In the genomic region with DNA sequence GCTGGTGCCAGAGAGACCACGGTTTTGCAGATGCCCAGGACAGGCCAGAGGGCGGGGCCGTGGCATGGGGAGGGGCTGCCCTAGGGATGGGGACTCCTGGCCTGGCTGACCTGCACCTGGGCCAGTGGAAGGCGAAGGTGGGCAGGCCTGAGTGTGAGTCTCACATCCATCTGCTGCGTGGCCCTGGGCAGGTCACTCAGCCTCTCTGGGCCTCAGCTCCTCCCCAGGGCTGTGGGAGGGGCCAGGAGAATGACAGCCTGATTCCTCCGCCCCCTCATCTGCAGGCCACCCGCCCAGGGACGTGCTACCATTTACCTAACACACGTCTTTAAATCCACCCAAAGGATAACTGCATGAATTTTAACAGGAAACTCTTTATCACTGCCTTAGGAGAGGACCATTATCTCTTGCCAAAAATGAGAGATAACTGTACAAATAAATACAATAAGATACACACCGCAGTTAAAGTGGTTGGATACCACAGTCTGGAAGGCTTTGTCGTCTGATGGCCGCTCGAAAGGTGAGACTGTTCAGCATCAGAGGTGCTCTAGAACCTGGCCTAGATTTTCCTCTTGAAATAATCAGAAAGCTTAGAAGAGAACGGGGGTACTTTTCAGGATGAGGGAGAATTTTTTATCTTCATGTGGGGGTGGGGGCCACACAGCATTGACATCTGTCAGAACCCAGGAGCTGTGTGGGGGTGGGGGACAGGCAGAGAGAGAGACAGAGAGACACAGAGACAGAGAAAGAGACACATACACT, we compare ENCODE assay signal across 1 cellular context.
TF ChIP-seq lines count a peak whose summit lies in the region.

No MANE protein-coding gene starts in this region.

TF ChIP-seq in HCT116, 20 proteins besides CTCF, POLR2A, EP300 and RAD21:
- no peak for TF ChIP-seq CBX3 (IDR thresholded peaks at IDR 0.05; ENCODE audit: low read depth)
- TF ChIP-seq, protein P1, sequence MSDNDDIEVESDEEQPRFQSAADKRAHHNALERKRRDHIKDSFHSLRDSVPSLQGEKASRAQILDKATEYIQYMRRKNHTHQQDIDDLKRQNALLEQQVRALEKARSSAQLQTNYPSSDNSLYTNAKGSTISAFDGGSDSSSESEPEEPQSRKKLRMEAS (IDR thresholded peaks at IDR 0.05), result no peak
- no peak for TF ChIP-seq JUND (IDR thresholded peaks at IDR 0.05)
- TF ChIP-seq EGR1 (IDR thresholded peaks at IDR 0.05; ENCODE audit: low read depth), result peak; percentile 63
